In the genomic region with DNA sequence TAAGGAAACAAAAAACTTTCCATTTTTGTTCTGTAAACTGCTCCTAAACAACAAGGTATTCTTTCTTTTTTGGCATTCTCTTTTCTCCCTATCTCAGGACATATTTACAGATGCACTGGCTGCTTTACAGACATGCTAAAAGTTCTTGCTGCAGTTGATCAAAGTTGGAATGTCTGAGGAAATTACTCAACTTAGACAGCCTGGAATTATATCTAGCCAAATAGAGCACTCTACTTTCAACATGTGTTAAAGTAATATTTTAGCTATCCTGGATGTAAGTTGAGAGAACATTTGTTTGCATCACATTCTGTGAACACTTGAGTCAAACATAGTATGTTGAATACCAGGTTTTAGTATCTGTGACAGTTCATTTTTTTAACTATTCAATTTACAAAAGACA, we compare ENCODE assay signal across 18 cellular contexts.
"Had no signal": no experiment of that assay in that cellular context is flagged by ENCODE, and none has a peak within 500 bp of the region (broad histone marks: within the 10 kb centered on the region; RNA-seq: fewer than 3 reads in every experiment).

No MANE protein-coding gene starts in this region.

- ATAC-seq: activated T-helper 17 cell treated with anti-CD3 and anti-CD28 coated beads, Interleukin-2, amount 50 U/mL, for 72 hours; body of pancreas; natural killer cell; T-cell had no signal

- H3K27ac Mint-ChIP-seq: activated naive CD4-positive, alpha-beta T cell treated with anti-CD3 and anti-CD28 coated beads, Interleukin-2, amount 10 ng/mL, durations not matched to agents 7 days and 5 days; activated T-helper 17 cell treated with anti-CD3 and anti-CD28 coated beads, Interleukin-2, amount 50 U/mL, for 72 hours; memory B cell; natural killer cell; T-cell had no signal

- H3K27me3 Mint-ChIP-seq: activated naive CD4-positive, alpha-beta T cell treated with anti-CD3 and anti-CD28 coated beads, Interleukin-2, amount 10 ng/mL, durations not matched to agents 7 days and 5 days; activated T-helper 17 cell treated with anti-CD3 and anti-CD28 coated beads, Interleukin-2, amount 50 U/mL, for 72 hours; memory B cell; T-cell had no signal

- H3K9me3 Mint-ChIP-seq: activated naive CD4-positive, alpha-beta T cell treated with anti-CD3 and anti-CD28 coated beads, Interleukin-2, amount 10 ng/mL, durations not matched to agents 7 days and 5 days; activated T-helper 17 cell treated with anti-CD3 and anti-CD28 coated beads, Interleukin-2, amount 50 U/mL, for 72 hours; memory B cell; natural killer cell; T-cell had no signal

- H3K4me3 Mint-ChIP-seq: activated naive CD4-positive, alpha-beta T cell treated with anti-CD3 and anti-CD28 coated beads, Interleukin-2, amount 10 ng/mL, durations not matched to agents 7 days and 5 days; activated T-helper 17 cell treated with anti-CD3 and anti-CD28 coated beads, Interleukin-2, amount 50 U/mL, for 72 hours; memory B cell; natural killer cell; T-cell had no signal

- H3K9me3 ChIP-seq: body of pancreas, esophagus squamous epithelium had no signal

- H3K27ac ChIP-seq: body of pancreas, coronary artery, esophagus squamous epithelium had no signal

- DNase-seq: activated CD4-positive, alpha-beta T cell treated with anti-CD3 and anti-CD28 coated beads, Interleukin-2, amount 50 U/mL, for 4 hours; activated CD4-positive, CD25-positive, alpha-beta regulatory T cell treated with anti-CD3 and anti-CD28 coated beads, Interleukin-2, amount 50 U/mL, for 72 hours; activated naive CD4-positive, alpha-beta T cell treated with anti-CD3 and anti-CD28 coated beads, Interleukin-2, amount 10 ng/mL, durations not matched to agents 7 days and 5 days; activated T-cell treated with anti-CD3 and anti-CD28 coated beads for 4 hours; body of pancreas; central memory CD4-positive, alpha-beta T cell; esophagus squamous epithelium; natural killer cell; small intestine; stimulated activated CD4-positive, alpha-beta T cell treated with anti-CD3 and anti-CD28 coated beads, Interleukin-4, amount 100 ng/mL, for 4 hours; stimulated activated CD8-positive, alpha-beta memory T cell treated with anti-CD3 and anti-CD28 coated beads, Interleukin-4, amount 100 ng/mL, for 48 hours; stimulated activated naive CD4-positive, alpha-beta T cell treated with Interleukin-2 at 50 U/mL for 16 hours; substantia nigra; T-cell; T1000 had no signal

- H3K4me3 ChIP-seq: body of pancreas, coronary artery, esophagus squamous epithelium had no signal

- H3K27me3 ChIP-seq: body of pancreas, esophagus squamous epithelium had no signal

- H3K4me1 Mint-ChIP-seq: activated naive CD4-positive, alpha-beta T cell treated with anti-CD3 and anti-CD28 coated beads, Interleukin-2, amount 10 ng/mL, durations not matched to agents 7 days and 5 days; activated T-helper 17 cell treated with anti-CD3 and anti-CD28 coated beads, Interleukin-2, amount 50 U/mL, for 72 hours; memory B cell; natural killer cell had no signal

- H3K36me3 Mint-ChIP-seq: natural killer cell had no signal
